Comparison of ENCODE assay signal across 18 cellular contexts in the genomic region with DNA sequence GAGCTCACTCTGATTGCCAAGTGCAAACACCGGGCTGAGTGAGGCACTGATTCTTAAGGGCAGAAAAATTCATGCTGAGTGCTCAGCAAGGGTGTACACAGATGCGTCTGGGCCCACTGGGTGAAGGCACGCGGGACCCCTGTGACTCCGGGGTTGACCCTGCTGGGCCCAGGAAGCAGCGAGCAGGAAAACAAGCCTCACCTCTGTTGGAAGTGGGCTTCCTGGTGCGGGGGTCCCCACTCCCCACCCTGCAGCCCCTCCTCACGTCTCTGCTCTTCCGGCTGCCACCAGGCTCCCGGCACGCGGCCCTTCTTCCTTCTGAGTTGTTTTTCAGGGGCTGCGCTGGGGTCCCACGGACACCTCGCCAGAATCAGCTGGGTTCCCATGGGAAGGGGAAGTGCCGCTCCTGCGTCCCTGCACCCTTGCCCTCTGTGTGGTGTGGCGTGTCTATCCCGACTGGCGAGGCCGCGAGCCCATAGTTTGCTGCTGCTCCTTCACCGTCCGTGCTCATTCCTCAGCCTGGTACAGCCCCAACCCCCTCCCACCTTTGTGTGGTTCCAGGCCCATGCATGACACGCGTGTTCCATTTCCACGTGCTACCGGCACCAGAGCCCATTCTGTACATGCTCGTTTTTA.
DNase-seq lines count a peak whose midpoint lies in the region; ATAC-seq, FAIRE-seq and TF ChIP-seq lines count a peak whose summit lies in the region.
"Had no signal": no experiment of that assay in that cellular context is flagged by ENCODE, and none has a peak within 500 bp of the region (broad histone marks: within the 10 kb centered on the region; RNA-seq: fewer than 3 reads in every experiment).

No MANE protein-coding gene starts in this region.

- no peak overlapping the region for H3K27ac Mint-ChIP-seq in activated CD4-positive, alpha-beta T cell treated with anti-CD3 and anti-CD28 coated beads for 36 hours
- no peak overlapping the region for H3K27ac Mint-ChIP-seq in activated CD4-positive, alpha-beta T cell treated with anti-CD3 and anti-CD28 coated beads, Interleukin-2, amount 10 ng/mL, durations not matched to agents 24 days and 14 days
- H3K27ac Mint-ChIP-seq in stimulated activated memory B cell treated with anti-CD40 and anti-IgM and Interleukin-4, amounts not matched to agents 10 μg/mL and 1 μg/mL and 100 μg/mL, for 72 hours = no peak overlapping the region
- H3K27ac Mint-ChIP-seq: activated T-helper 17 cell treated with anti-CD3 and anti-CD28 coated beads, Interleukin-2, amount 50 U/mL, for 72 hours had no signal

- no peak for TF ChIP-seq POLR2A in suprapubic skin (IDR thresholded peaks at IDR 0.05)

- peak; percentile 1 for DNase-seq in activated CD4-positive, alpha-beta T cell treated with anti-CD3 and anti-CD28 coated beads for 36 hours
- DNase-seq in activated CD4-positive, alpha-beta T cell treated with anti-CD3 and anti-CD28 coated beads, Interleukin-2, amount 10 ng/mL, durations not matched to agents 24 days and 14 days = no peak
- peak; percentile 3 for DNase-seq in WERI-Rb-1
- peak; percentile 41 for DNase-seq in kidney
- peak; percentile 32 to 71 for DNase-seq in suprapubic skin (ENCODE audit: low spot score in 2 of 2)
- no peak for DNase-seq in stimulated activated CD8-positive, alpha-beta memory T cell treated with anti-CD3 and anti-CD28 coated beads, Interleukin-4, amount 100 ng/mL, for 48 hours
- no peak for DNase-seq in AML-193 (lab: John Stamatoyannopoulos, UW)
- DNase-seq: activated CD4-positive, alpha-beta T cell treated with anti-CD3 and anti-CD28 coated beads, Interleukin-2, amount 50 U/mL, for 1 hour; C1 segment of cervical spinal cord; foreskin fibroblast; T1000 had no signal

- TF ChIP-seq EP300 in suprapubic skin (IDR thresholded peaks at IDR 0.05) = no peak

- CTCF ChIA-PET in activated CD4-positive, alpha-beta T cell treated with anti-CD3 and anti-CD28 coated beads for 36 hours (lab: Charles Lee) = interaction anchor here (0.5 kb wide), 1 partner anchor 107 kb away, joined by 3 read pairs; no protein-coding TSS in a partner anchor

- peaks cover 11% of the 10 kb centered on the region for H3K27me3 Mint-ChIP-seq in activated CD4-positive, alpha-beta T cell treated with anti-CD3 and anti-CD28 coated beads for 36 hours
- no peaks in the 10 kb centered on the region for H3K27me3 Mint-ChIP-seq in activated CD4-positive, alpha-beta T cell treated with anti-CD3 and anti-CD28 coated beads, Interleukin-2, amount 10 ng/mL, durations not matched to agents 24 days and 14 days
- peaks cover 51% of the 10 kb centered on the region for H3K27me3 Mint-ChIP-seq in stimulated activated memory B cell treated with anti-CD40 and anti-IgM and Interleukin-4, amounts not matched to agents 10 μg/mL and 1 μg/mL and 100 μg/mL, for 72 hours

- ATAC-seq in activated CD4-positive, alpha-beta T cell treated with anti-CD3 and anti-CD28 coated beads for 36 hours = no peak
- no peak for ATAC-seq in stimulated activated memory B cell treated with anti-CD40 and anti-IgM and Interleukin-4, amounts not matched to agents 10 μg/mL and 1 μg/mL and 100 μg/mL, for 72 hours
- ATAC-seq: activated T-helper 17 cell treated with anti-CD3 and anti-CD28 coated beads, Interleukin-2, amount 50 U/mL, for 72 hours had no signal

- H3K27me3 ChIP-seq in WERI-Rb-1 (ENCODE audit: insufficient read depth, low read depth, severe bottlenecking) (no peaks in the 10 kb centered on the region), suprapubic skin (peaks cover 93% of the 10 kb centered on the region)
- H3K27me3 ChIP-seq: ovary had no signal

- no peaks in the 10 kb centered on the region for H3K4me1 ChIP-seq in kidney (ENCODE audit: control insufficient read depth in 1 of 2, insufficient read depth in 1 of 2, low read depth in 1 of 2, low read length in 2 of 2)
- H3K4me1 ChIP-seq in suprapubic skin = no peaks in the 10 kb centered on the region

- TF ChIP-seq CTCF in WERI-Rb-1 (IDR thresholded peaks at IDR 0.05; ENCODE audit: low read depth, low read length) (no peak), kidney (IDR thresholded peaks at IDR 0.05; ENCODE audit: borderline replicate concordance, extremely low read depth, insufficient read depth) (no peak), suprapubic skin (IDR thresholded peaks at IDR 0.05) (no peak)

- no peaks in the 10 kb centered on the region for H3K36me3 ChIP-seq in WERI-Rb-1
- no peaks in the 10 kb centered on the region for H3K36me3 ChIP-seq in kidney (ENCODE audit: control insufficient read depth in 1 of 2, insufficient read depth in 2 of 2, low read length in 2 of 2)
- H3K36me3 ChIP-seq in suprapubic skin = no peaks in the 10 kb centered on the region
- H3K36me3 ChIP-seq: ovary, thoracic aorta had no signal

- no peak overlapping the region for H3K4me3 Mint-ChIP-seq in activated CD4-positive, alpha-beta T cell treated with anti-CD3 and anti-CD28 coated beads for 36 hours
- H3K4me3 Mint-ChIP-seq in activated CD4-positive, alpha-beta T cell treated with anti-CD3 and anti-CD28 coated beads, Interleukin-2, amount 10 ng/mL, durations not matched to agents 24 days and 14 days = no peak overlapping the region
- no peak overlapping the region for H3K4me3 Mint-ChIP-seq in stimulated activated memory B cell treated with anti-CD40 and anti-IgM and Interleukin-4, amounts not matched to agents 10 μg/mL and 1 μg/mL and 100 μg/mL, for 72 hours
- H3K4me3 Mint-ChIP-seq: activated T-helper 17 cell treated with anti-CD3 and anti-CD28 coated beads, Interleukin-2, amount 50 U/mL, for 72 hours had no signal

- intact Hi-C loops in activated CD4-positive, alpha-beta T cell treated with anti-CD3 and anti-CD28 coated beads for 36 hours (cut with DNase I, micrococcal nuclease) = no loop called here
- intact Hi-C loops in activated CD4-positive, alpha-beta T cell treated with anti-CD3 and anti-CD28 coated beads, Interleukin-2, amount 10 ng/mL, durations not matched to agents 24 days and 14 days (cut with micrococcal nuclease) = no loop called here
- intact Hi-C loops in kidney (cut with DNase I) = no loop called here

- no peak for FAIRE-seq in kidney (lab: Jason Lieb, UNC)
- FAIRE-seq: H54 had no signal

- no peaks in the 10 kb centered on the region for H3K4me1 Mint-ChIP-seq in activated CD4-positive, alpha-beta T cell treated with anti-CD3 and anti-CD28 coated beads for 36 hours
- H3K4me1 Mint-ChIP-seq in activated CD4-positive, alpha-beta T cell treated with anti-CD3 and anti-CD28 coated beads, Interleukin-2, amount 10 ng/mL, durations not matched to agents 24 days and 14 days = no peaks in the 10 kb centered on the region
- no peaks in the 10 kb centered on the region for H3K4me1 Mint-ChIP-seq in stimulated activated memory B cell treated with anti-CD40 and anti-IgM and Interleukin-4, amounts not matched to agents 10 μg/mL and 1 μg/mL and 100 μg/mL, for 72 hours
- H3K4me1 Mint-ChIP-seq: activated T-helper 17 cell treated with anti-CD3 and anti-CD28 coated beads, Interleukin-2, amount 50 U/mL, for 72 hours had no signal

- H3K27ac ChIP-seq in WERI-Rb-1 = no peak overlapping the region
- H3K27ac ChIP-seq in kidney (ENCODE audit: low read depth in 2 of 2, low read length in 2 of 2) = no peak overlapping the region
- H3K27ac ChIP-seq in suprapubic skin = no peak overlapping the region
- H3K27ac ChIP-seq: ovary, SK-N-MC, skin epidermis, thoracic aorta had no signal

- 77% methylated on average over 27 of the region's 29 CpGs for WGBS in suprapubic skin

- H3K9me3 Mint-ChIP-seq in activated CD4-positive, alpha-beta T cell treated with anti-CD3 and anti-CD28 coated beads for 36 hours (ENCODE audit: low read depth) = no peaks in the 10 kb centered on the region
- no peaks in the 10 kb centered on the region for H3K9me3 Mint-ChIP-seq in activated CD4-positive, alpha-beta T cell treated with anti-CD3 and anti-CD28 coated beads, Interleukin-2, amount 10 ng/mL, durations not matched to agents 24 days and 14 days
- no peaks in the 10 kb centered on the region for H3K9me3 Mint-ChIP-seq in stimulated activated memory B cell treated with anti-CD40 and anti-IgM and Interleukin-4, amounts not matched to agents 10 μg/mL and 1 μg/mL and 100 μg/mL, for 72 hours
- H3K9me3 Mint-ChIP-seq: activated T-helper 17 cell treated with anti-CD3 and anti-CD28 coated beads, Interleukin-2, amount 50 U/mL, for 72 hours had no signal

- H3K36me3 Mint-ChIP-seq in activated CD4-positive, alpha-beta T cell treated with anti-CD3 and anti-CD28 coated beads for 36 hours (ENCODE audit: low read depth) = no peaks in the 10 kb centered on the region
- no peaks in the 10 kb centered on the region for H3K36me3 Mint-ChIP-seq in activated CD4-positive, alpha-beta T cell treated with anti-CD3 and anti-CD28 coated beads, Interleukin-2, amount 10 ng/mL, durations not matched to agents 24 days and 14 days (ENCODE audit: low read depth)
- no peaks in the 10 kb centered on the region for H3K36me3 Mint-ChIP-seq in stimulated activated memory B cell treated with anti-CD40 and anti-IgM and Interleukin-4, amounts not matched to agents 10 μg/mL and 1 μg/mL and 100 μg/mL, for 72 hours

- H3K4me3 ChIP-seq in WERI-Rb-1 (ENCODE audit: low read depth, low read length) = no peak overlapping the region
- H3K4me3 ChIP-seq in kidney (ENCODE audit: low read length in 2 of 2) = no peak overlapping the region
- H3K4me3 ChIP-seq in suprapubic skin = no peak overlapping the region
- H3K4me3 ChIP-seq: ovary, SK-N-MC, skin epidermis, thoracic aorta had no signal

- H3K9ac ChIP-seq in kidney (ENCODE audit: low read length in 2 of 2) = no peak overlapping the region

- H3K9me3 ChIP-seq in WERI-Rb-1 (ENCODE audit: severe bottlenecking) (no peaks in the 10 kb centered on the region), kidney (ENCODE audit: control insufficient read depth in 1 of 2, low read length in 2 of 2) (no peaks in the 10 kb centered on the region), suprapubic skin (no peaks in the 10 kb centered on the region)
- H3K9me3 ChIP-seq: ovary, thoracic aorta had no signal

- POLR2A ChIA-PET in activated CD4-positive, alpha-beta T cell treated with anti-CD3 and anti-CD28 coated beads for 36 hours (lab: Charles Lee) = no interaction called here

Comparison
In these comparisons a context has a peak if more than half of its experiments do, and no peak if none do; other contexts are left out.
1. DNase-seq: peak in activated CD4-positive, alpha-beta T cell treated with anti-CD3 and anti-CD28 coated beads for 36 hours (single experiment), WERI-Rb-1 (single experiment), kidney (single experiment) and suprapubic skin (2 of 2); none in activated CD4-positive, alpha-beta T cell treated with anti-CD3 and anti-CD28 coated beads, Interleukin-2, amount 10 ng/mL, durations not matched to agents 24 days and 14 days (single experiment), stimulated activated CD8-positive, alpha-beta memory T cell treated with anti-CD3 and anti-CD28 coated beads, Interleukin-4, amount 100 ng/mL, for 48 hours (single experiment) and AML-193 (0 of 2).